In genomic region chr1:55040083-55040952, GRCh38 we compare ENCODE assay signal across 2 cellular contexts.
TF ChIP-seq lines count a peak whose summit lies in the region.

No MANE protein-coding gene starts in this region.

TF ChIP-seq in A549, 52 proteins besides CTCF, POLR2A, EP300 and RAD21:
- no peak for TF ChIP-seq NR3C1 (IDR thresholded peaks at IDR 0.05)
- TF ChIP-seq CHD4 (IDR thresholded peaks at IDR 0.05; ENCODE audit: borderline replicate concordance) = no peak
- TF ChIP-seq MAX (IDR thresholded peaks at IDR 0.05) = no peak
- no peak for TF ChIP-seq ZNF302 (CRISPR knock-in tag; IDR thresholded peaks at IDR 0.05)
- no peak for TF ChIP-seq NFE2L2 (conservative IDR thresholded peaks at IDR 0.05; ENCODE audit: low read length)
- no peak for TF ChIP-seq TFCP2L1 (CRISPR knock-in tag; IDR thresholded peaks at IDR 0.05)
- no peak for TF ChIP-seq HDAC2 (IDR thresholded peaks at IDR 0.05)
- no peak for TF ChIP-seq ATOH8 (CRISPR knock-in tag; IDR thresholded peaks at IDR 0.05; ENCODE audit: low read depth)
- no peak for TF ChIP-seq EHMT2 (IDR thresholded peaks at IDR 0.05; ENCODE audit: low read depth)
- TF ChIP-seq RCOR1 (IDR thresholded peaks at IDR 0.05; ENCODE audit: low read depth, low read length) = no peak
- no peak for TF ChIP-seq NPAS2 (CRISPR knock-in tag; IDR thresholded peaks at IDR 0.05; ENCODE audit: borderline replicate concordance)
- no peak for TF ChIP-seq ESRRA (IDR thresholded peaks at IDR 0.05; ENCODE audit: borderline replicate concordance, low read length)
- no peak for TF ChIP-seq EHF (CRISPR knock-in tag; IDR thresholded peaks at IDR 0.05)
- no peak for TF ChIP-seq FOSB (CRISPR knock-in tag; IDR thresholded peaks at IDR 0.05)
- TF ChIP-seq FOXS1 (CRISPR knock-in tag; IDR thresholded peaks at IDR 0.05) = no peak

TF ChIP-seq in endothelial cell of umbilical vein, 7 proteins besides CTCF, POLR2A, EP300 and RAD21:
- TF ChIP-seq MAX (IDR thresholded peaks at IDR 0.05; ENCODE audit: insufficient read depth, insufficient read length) = no peak
- TF ChIP-seq EZH2 (IDR thresholded peaks at IDR 0.05; ENCODE audit: borderline replicate concordance, low read depth, low read length, severe bottlenecking) = peak; percentile 89
